ENCODE assay signal across 10 cellular contexts in genomic region chr19:35714601-35715354, GRCh38. TPM values are rescaled to one million over a fixed set of nuclear protein-coding genes. Genes with fewer than 3 reads are reported as not detected.
DNase-seq lines count a peak whose midpoint lies in the region; ATAC-seq and TF ChIP-seq lines count a peak whose summit lies in the region.
"Had no signal": no experiment of that assay in that cellular context is flagged by ENCODE, and none has a peak within 500 bp of the region (broad histone marks: within the 10 kb centered on the region; RNA-seq: fewer than 3 reads in every experiment).

No MANE protein-coding gene starts in this region.

- H3K27ac ChIP-seq in OCI-LY3 (ENCODE audit: low read length) = peak overlapping the region; percentile 91
- H3K27ac ChIP-seq in coronary artery = no peak overlapping the region

- H2AFZ ChIP-seq in OCI-LY3 (ENCODE audit: low read depth, low read length) = no peak overlapping the region

- peak overlapping the region; percentile 83 for H3K4me2 ChIP-seq in OCI-LY3 (ENCODE audit: low read length)

- DNase-seq in NCI-H345 (lab: John Stamatoyannopoulos, UW) (peak; percentile 49), NCI-H345 treated with DMSO at 0.1 percent for 48 hours (lab: John Stamatoyannopoulos, UW; ENCODE audit: unreplicated experiment) (no peak), coronary artery (ENCODE audit: low spot score) (no peak), occipital lobe (lab: John Stamatoyannopoulos, UW) (no peak)
- no peak for DNase-seq in natural killer cell treated with Interleukin-12 subunit alpha and Interleukin-12 subunit beta and Interleukin-15 and Interleukin-18, amount 100 ng/mL, for 72 hours (ENCODE audit: low spot score)
- DNase-seq: HCEC 1CT, heart left ventricle, NCI-H1930, small intestine had no signal

- peak overlapping the region; percentile 77 for H3K9ac ChIP-seq in OCI-LY3 (ENCODE audit: low read length)

- no peaks in the 10 kb centered on the region for H3K9me3 ChIP-seq in OCI-LY3 (ENCODE audit: insufficient read depth, low read length)
- H3K9me3 ChIP-seq: heart left ventricle had no signal

- peaks cover 26% of the 10 kb centered on the region for H3K36me3 Mint-ChIP-seq in natural killer cell treated with Interleukin-12 subunit alpha and Interleukin-12 subunit beta and Interleukin-15 and Interleukin-18, amount 100 ng/mL, for 72 hours

- H3K27ac Mint-ChIP-seq in natural killer cell treated with Interleukin-12 subunit alpha and Interleukin-12 subunit beta and Interleukin-15 and Interleukin-18, amount 100 ng/mL, for 72 hours = peak overlapping the region; percentile 96 to 99

- no peaks in the 10 kb centered on the region for H3K27me3 Mint-ChIP-seq in natural killer cell treated with Interleukin-12 subunit alpha and Interleukin-12 subunit beta and Interleukin-15 and Interleukin-18, amount 100 ng/mL, for 72 hours

- peaks cover 23% of the 10 kb centered on the region for H3K79me2 ChIP-seq in OCI-LY3 (ENCODE audit: low read length)

- TF ChIP-seq CTCF in OCI-LY3 (IDR thresholded peaks at IDR 0.05; ENCODE audit: low read depth, low read length) (peak; percentile 40), coronary artery (IDR thresholded peaks at IDR 0.05) (no peak)

- H3K4me1 Mint-ChIP-seq in natural killer cell treated with Interleukin-12 subunit alpha and Interleukin-12 subunit beta and Interleukin-15 and Interleukin-18, amount 100 ng/mL, for 72 hours (ENCODE audit: low read depth in 2 of 2) = peaks cover 54 to 56% of the 10 kb centered on the region in 2 donors

- H3K4me3 ChIP-seq in OCI-LY3 (ENCODE audit: low read length) (peak overlapping the region; percentile 78), coronary artery (no peak overlapping the region)

- H4K20me1 ChIP-seq in OCI-LY3 (ENCODE audit: insufficient read depth, low read length) = peaks cover 14% of the 10 kb centered on the region

- H3K4me3 Mint-ChIP-seq in natural killer cell treated with Interleukin-12 subunit alpha and Interleukin-12 subunit beta and Interleukin-15 and Interleukin-18, amount 100 ng/mL, for 72 hours = peak overlapping the region; percentile 98

- peaks cover under 1% of the 10 kb centered on the region for H3K36me3 ChIP-seq in OCI-LY3 (replicated peaks; ENCODE audit: low read depth, low read length)

- no peaks in the 10 kb centered on the region for H3K27me3 ChIP-seq in OCI-LY3 (ENCODE audit: low read depth, low read length)
- H3K27me3 ChIP-seq: heart left ventricle had no signal

- H3K4me1 ChIP-seq in OCI-LY3 (ENCODE audit: low read length) = peaks cover 76% of the 10 kb centered on the region

- no peak for ATAC-seq in natural killer cell treated with Interleukin-12 subunit alpha and Interleukin-12 subunit beta and Interleukin-15 and Interleukin-18, amount 100 ng/mL, for 72 hours
- ATAC-seq: heart left ventricle had no signal

- H3K9me3 Mint-ChIP-seq in natural killer cell treated with Interleukin-12 subunit alpha and Interleukin-12 subunit beta and Interleukin-15 and Interleukin-18, amount 100 ng/mL, for 72 hours = no peaks in the 10 kb centered on the region

RNA-seq across cellular contexts. Expression of gene KMT2B, which starts 3.0 kb away (rescaled TPM):
- total RNA-seq in natural killer cell treated with Interleukin-12 subunit alpha and Interleukin-12 subunit beta and Interleukin-15 and Interleukin-18, amount 100 ng/mL, for 72 hours = 100 to 1,000 TPM in 1 of 2 donors, 10 to 100 TPM in 1; 80.1 to 137 TPM
- 3.0 TPM for total RNA-seq in occipital lobe

RNA-seq across cellular contexts. Expression of gene ZBTB32, which starts 10.4 kb away (rescaled TPM):
- 100 to 1,000 TPM; 191 to 295 TPM for total RNA-seq in natural killer cell treated with Interleukin-12 subunit alpha and Interleukin-12 subunit beta and Interleukin-15 and Interleukin-18, amount 100 ng/mL, for 72 hours
- not detected for total RNA-seq in occipital lobe

RNA-seq across cellular contexts. Expression of gene IGFLR1, which starts 27.5 kb away (rescaled TPM):
- 100 to 1,000 TPM in 1 of 2 donors, 10 to 100 TPM in 1; 80.4 to 193 TPM for total RNA-seq in natural killer cell treated with Interleukin-12 subunit alpha and Interleukin-12 subunit beta and Interleukin-15 and Interleukin-18, amount 100 ng/mL, for 72 hours
- total RNA-seq in occipital lobe = 0.47 TPM

RNA-seq across cellular contexts. Expression of gene U2AF1L4, which starts 30.4 kb away (rescaled TPM):
- 10 to 100 TPM; 17.0 to 19.1 TPM for total RNA-seq in natural killer cell treated with Interleukin-12 subunit alpha and Interleukin-12 subunit beta and Interleukin-15 and Interleukin-18, amount 100 ng/mL, for 72 hours
- 8.7 TPM for total RNA-seq in occipital lobe

RNA-seq across cellular contexts. Expression of gene PSENEN, which starts 30.7 kb away (rescaled TPM):
- total RNA-seq in natural killer cell treated with Interleukin-12 subunit alpha and Interleukin-12 subunit beta and Interleukin-15 and Interleukin-18, amount 100 ng/mL, for 72 hours = 10 to 100 TPM; 66.4 to 84.2 TPM
- 7.2 TPM for total RNA-seq in occipital lobe

Comparison
In these comparisons a context has a peak if more than half of its experiments do, and no peak if none do; other contexts are left out.
1. RNA of gene KMT2B, which starts 3.0 kb away (total RNA-seq): 80.1 to 137 TPM in natural killer cell treated with Interleukin-12 subunit alpha and Interleukin-12 subunit beta and Interleukin-15 and Interleukin-18, amount 100 ng/mL, for 72 hours; 3.0 TPM in occipital lobe (single experiment); every median in the first group is over 10 times any median in the second.
2. RNA of gene ZBTB32, which starts 10.4 kb away (total RNA-seq): 191 to 295 TPM in natural killer cell treated with Interleukin-12 subunit alpha and Interleukin-12 subunit beta and Interleukin-15 and Interleukin-18, amount 100 ng/mL, for 72 hours; not detected in occipital lobe (single experiment); every median in the first group is over 100 times any median in the second.
3. RNA of gene IGFLR1, which starts 27.5 kb away (total RNA-seq): 80.4 to 193 TPM in natural killer cell treated with Interleukin-12 subunit alpha and Interleukin-12 subunit beta and Interleukin-15 and Interleukin-18, amount 100 ng/mL, for 72 hours; 0.47 TPM in occipital lobe (single experiment); every median in the first group is over 10 times any median in the second.